8 cellular contexts compared by ENCODE assay signal in genomic region chr11:37449146-37449545, GRCh38.
DNase-seq lines count a peak whose midpoint lies in the region; ATAC-seq and TF ChIP-seq lines count a peak whose summit lies in the region.

No MANE protein-coding gene starts in this region.

- TF ChIP-seq CTCF in Panc1 (IDR thresholded peaks at IDR 0.05) (peak; percentile 42; the same call in 1 of the 2 replicates), smooth muscle cell (IDR thresholded peaks at IDR 0.05; ENCODE audit: borderline replicate concordance, insufficient read depth, poor library complexity, severe bottlenecking) (peak; percentile 66)

- 39% methylated on average over 3 of the region's 3 CpGs for WGBS in smooth muscle cell (ENCODE audit: low lambda C conversion rate)

- H3K36me3 ChIP-seq in Panc1 (ENCODE audit: control insufficient read depth, insufficient read depth, low read length) (no peaks in the 10 kb centered on the region), smooth muscle cell (ENCODE audit: low read depth) (no peaks in the 10 kb centered on the region)

- H3F3A ChIP-seq in smooth muscle cell (ENCODE audit: low read depth): no peaks in the 10 kb centered on the region

- H3K4me2 ChIP-seq in smooth muscle cell: no peak overlapping the region

- H3K4me3 ChIP-seq in Panc1 (ENCODE audit: low read depth in 2 of 2, low read length in 2 of 2) (no peak overlapping the region), smooth muscle cell (no peak overlapping the region)

- POLR2A ChIA-PET in Panc1 (lab: Charles Lee): interaction anchor here (0.6 kb wide), 1 partner anchor 810 kb away, joined by 4 read pairs; no protein-coding TSS in a partner anchor

- H3K27me3 ChIP-seq in Panc1 (ENCODE audit: control insufficient read depth, insufficient read depth, low read length) (no peaks in the 10 kb centered on the region), smooth muscle cell (ENCODE audit: low read depth) (no peaks in the 10 kb centered on the region)

- intact Hi-C loops in Panc1 (cut with micrococcal nuclease; ENCODE audit: unreplicated experiment): loop anchor here (10.0 kb wide), 1 partner anchor 1346 kb away; no protein-coding TSS in a partner anchor

- H3K4me1 ChIP-seq in Panc1 (ENCODE audit: control insufficient read depth, insufficient read depth, low read length) (no peaks in the 10 kb centered on the region), smooth muscle cell (ENCODE audit: low read depth) (peaks cover 5% of the 10 kb centered on the region)

- H3K9me3 ChIP-seq in Panc1 (ENCODE audit: control insufficient read depth, insufficient read depth, low read depth, low read length) (no peaks in the 10 kb centered on the region), smooth muscle cell (replicated peaks; ENCODE audit: low read depth) (no peaks in the 10 kb centered on the region)

- no peak overlapping the region for H3K27ac ChIP-seq in Panc1 (ENCODE audit: low read length)
- no peak overlapping the region for H3K27ac ChIP-seq in smooth muscle cell (ENCODE audit: low read depth)

- in situ Hi-C loops in Panc1 (cut with HindIII; ENCODE audit: low pct_unique_long_range_greater_than_20kb, low sequenced_read_pairs): no loop called here

- H4K20me1 ChIP-seq in smooth muscle cell (ENCODE audit: low read depth): no peaks in the 10 kb centered on the region

- ATAC-seq in Panc1: no peak; the same call in 1 of the 2 replicates

- no peaks in the 10 kb centered on the region for H3K79me2 ChIP-seq in smooth muscle cell (ENCODE audit: low read depth)

- peak; percentile 14 for DNase-seq in SIG-M5 treated with dmso at 0.1 percent for 504 hours (lab: John Stamatoyannopoulos, UW; ENCODE audit: unreplicated experiment)
- DNase-seq in SIG-M5 (lab: John Stamatoyannopoulos, UW): no peak
- no peak for DNase-seq in Panc1 (ENCODE audit: low read depth, low spot score)
- DNase-seq in foreskin melanocyte: peak; percentile 35
- no peak for DNase-seq in smooth muscle cell (lab: John Stamatoyannopoulos, UW; ENCODE audit: unreplicated experiment)
- no peak for DNase-seq in stimulated activated CD8-positive, alpha-beta memory T cell treated with anti-CD3 and anti-CD28 coated beads, Interleukin-4, amount 100 ng/mL, for 48 hours
- no peak for DNase-seq in NCI-H2029 treated with DMSO at 0.1 percent for 48 hours (lab: John Stamatoyannopoulos, UW)
- no peak for DNase-seq in middle frontal gyrus (ENCODE audit: extremely low spot score, low spot score)

- CTCF ChIA-PET in Panc1 (lab: Charles Lee): interaction anchor here (0.9 kb wide), 1 partner anchor 372 kb away, joined by 3 read pairs; no protein-coding TSS in a partner anchor

- no peak overlapping the region for H3K9ac ChIP-seq in smooth muscle cell (ENCODE audit: low read depth)

- BruUV-seq in Panc1 (replicated peaks; lab: Mats Ljungman, UMichigan): no TSS peak

- H2AFZ ChIP-seq in smooth muscle cell (ENCODE audit: low read depth): peak overlapping the region; percentile 37

Comparison
In these comparisons a context has a peak if more than half of its experiments do, and no peak if none do; other contexts are left out.
1. DNase-seq: peak in SIG-M5 treated with dmso at 0.1 percent for 504 hours (single experiment) and foreskin melanocyte (single experiment); none in SIG-M5 (single experiment), Panc1 (single experiment), smooth muscle cell (single experiment), stimulated activated CD8-positive, alpha-beta memory T cell treated with anti-CD3 and anti-CD28 coated beads, Interleukin-4, amount 100 ng/mL, for 48 hours (single experiment), NCI-H2029 treated with DMSO at 0.1 percent for 48 hours (single experiment) and middle frontal gyrus (single experiment).